9 cellular contexts compared by ENCODE assay signal in the genomic region with DNA sequence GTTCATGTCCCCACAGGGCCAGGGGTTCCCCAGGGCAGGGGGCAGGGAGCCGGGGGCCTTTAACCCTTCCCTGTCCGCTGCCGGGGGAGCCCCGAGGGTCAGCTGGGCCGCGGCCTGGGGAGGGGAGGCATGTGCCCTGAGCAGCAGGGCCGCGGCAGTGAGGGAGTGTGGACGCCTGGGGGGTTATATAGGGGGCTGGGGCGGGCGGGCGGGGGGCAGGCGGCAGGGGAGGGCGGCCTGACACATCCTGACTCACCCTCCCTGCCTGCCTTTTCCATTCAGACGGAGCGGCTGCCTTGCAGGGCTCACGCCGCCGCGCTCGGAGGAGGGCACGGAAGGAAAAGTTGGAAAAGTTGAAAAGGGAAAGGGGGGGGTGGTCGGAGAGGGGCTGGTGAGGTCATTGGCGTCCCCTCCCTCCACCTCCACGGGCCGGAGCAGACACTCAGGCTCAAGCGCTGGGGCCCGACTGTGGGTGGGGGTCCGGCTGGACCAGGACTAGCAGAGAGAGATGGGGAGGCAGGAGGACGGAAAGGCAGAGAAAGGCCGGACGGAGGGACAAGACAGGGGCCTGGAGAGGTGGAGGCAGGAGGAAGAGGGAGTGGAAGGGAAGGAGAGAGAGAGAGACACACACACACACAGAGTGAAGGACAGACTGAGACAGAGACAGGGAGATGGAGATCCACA. TPM values are rescaled to one million over a fixed set of nuclear protein-coding genes. Genes with fewer than 3 reads are reported as not detected.
DNase-seq lines count a peak whose midpoint lies in the region; ATAC-seq and TF ChIP-seq lines count a peak whose summit lies in the region.
"Had no signal": no experiment of that assay in that cellular context is flagged by ENCODE, and none has a peak within 500 bp of the region (broad histone marks: within the 10 kb centered on the region; RNA-seq: fewer than 3 reads in every experiment).

A gene (minus strand): TSS at position 159 of the 684 bp plus-strand sequence. CDS start 153 bp downstream, at position 6.

- H3K27me3 Mint-ChIP-seq in activated T-cell treated with anti-CD3 and anti-CD28 coated beads, Interleukin-2, amount 50 U/mL, for 24 hours, result peaks cover 61% of the 10 kb centered on the region
- peaks cover 70% of the 10 kb centered on the region for H3K27me3 Mint-ChIP-seq in WTC11 (ENCODE audit: low read depth)
- peaks cover 80% of the 10 kb centered on the region for H3K27me3 Mint-ChIP-seq in stimulated activated naive CD8-positive, alpha-beta T cell treated with anti-CD3 and anti-CD28 coated beads, Interleukin-15, amount 100 ng/mL, for 72 hours

- POLR2A ChIA-PET in WTC11 (lab: Charles Lee), result interaction anchor here (0.8 to 1.3 kb wide), 4 partner anchors 14 to 69 kb away, joined by 3 to 6 read pairs (median 4); a partner anchor contains a TSS

- no peaks in the 10 kb centered on the region for H3K36me3 Mint-ChIP-seq in activated T-cell treated with anti-CD3 and anti-CD28 coated beads, Interleukin-2, amount 50 U/mL, for 24 hours (ENCODE audit: low read depth)
- H3K36me3 Mint-ChIP-seq in WTC11, result no peaks in the 10 kb centered on the region

- no peak; the same call in 1 of the 2 replicates for ATAC-seq in WTC11
- ATAC-seq in stimulated activated naive CD8-positive, alpha-beta T cell treated with anti-CD3 and anti-CD28 coated beads, Interleukin-15, amount 100 ng/mL, for 72 hours, result no peak
- no peak for ATAC-seq in GM18868 (IDR thresholded peaks at IDR 0.05; ENCODE audit: unreplicated experiment)

- no peaks in the 10 kb centered on the region for H3K9me3 Mint-ChIP-seq in activated T-cell treated with anti-CD3 and anti-CD28 coated beads, Interleukin-2, amount 50 U/mL, for 24 hours
- H3K9me3 Mint-ChIP-seq in WTC11, result no peaks in the 10 kb centered on the region
- H3K9me3 Mint-ChIP-seq in stimulated activated naive CD8-positive, alpha-beta T cell treated with anti-CD3 and anti-CD28 coated beads, Interleukin-15, amount 100 ng/mL, for 72 hours, result no peaks in the 10 kb centered on the region

- CTCF ChIA-PET in WTC11 (lab: Charles Lee), result interaction anchor here (0.5 to 2.8 kb wide), 8 partner anchors 13 to 224 kb away, joined by 3 to 13 read pairs (median 4); a partner anchor contains a TSS

- peaks cover 12% of the 10 kb centered on the region for H3K4me1 Mint-ChIP-seq in activated T-cell treated with anti-CD3 and anti-CD28 coated beads, Interleukin-2, amount 50 U/mL, for 24 hours (ENCODE audit: low read depth)
- H3K4me1 Mint-ChIP-seq in WTC11, result peaks cover 22% of the 10 kb centered on the region
- peaks cover 43% of the 10 kb centered on the region for H3K4me1 Mint-ChIP-seq in stimulated activated naive CD8-positive, alpha-beta T cell treated with anti-CD3 and anti-CD28 coated beads, Interleukin-15, amount 100 ng/mL, for 72 hours

- DNase-seq in activated T-cell treated with anti-CD3 and anti-CD28 coated beads, Interleukin-2, amount 50 U/mL, for 24 hours, result no peak
- DNase-seq in activated T-cell treated with anti-CD3 and anti-CD28 coated beads, Interleukin-2, amount 50 U/mL, for 1 hour, result no peak
- DNase-seq in WTC11 (ENCODE audit: low spot score) (no peak), glomerular visceral epithelial cell (ENCODE audit: extremely low spot score) (peak; percentile 88), inferior parietal cortex (ENCODE audit: extremely low spot score) (no peak), cortex of kidney (lab: John Stamatoyannopoulos, UW) (no peak)
- no peak for DNase-seq in stimulated activated naive CD8-positive, alpha-beta T cell treated with anti-CD3 and anti-CD28 coated beads, Interleukin-15, amount 100 ng/mL, for 72 hours

- no peak for TF ChIP-seq CTCF in WTC11 (IDR thresholded peaks at IDR 0.05)

- H3K4me3 Mint-ChIP-seq in activated T-cell treated with anti-CD3 and anti-CD28 coated beads, Interleukin-2, amount 50 U/mL, for 24 hours, result peak within 1 kb of the TSS; percentile 57
- peak within 1 kb of the TSS; percentile 83 for H3K4me3 Mint-ChIP-seq in WTC11
- H3K4me3 Mint-ChIP-seq in stimulated activated naive CD8-positive, alpha-beta T cell treated with anti-CD3 and anti-CD28 coated beads, Interleukin-15, amount 100 ng/mL, for 72 hours, result peak within 1 kb of the TSS; percentile 81 to 91

- H3K27ac Mint-ChIP-seq in activated T-cell treated with anti-CD3 and anti-CD28 coated beads, Interleukin-2, amount 50 U/mL, for 24 hours, result no peak within 1 kb of the TSS
- no peak within 1 kb of the TSS; the same call in 1 of the 2 replicates for H3K27ac Mint-ChIP-seq in WTC11
- H3K27ac Mint-ChIP-seq in stimulated activated naive CD8-positive, alpha-beta T cell treated with anti-CD3 and anti-CD28 coated beads, Interleukin-15, amount 100 ng/mL, for 72 hours, result peak within 1 kb of the TSS in 1 of 2 donors; percentile 78

TF ChIP-seq in WTC11, 78 proteins besides CTCF, POLR2A, EP300 and RAD21:
- TF ChIP-seq, protein P1, sequence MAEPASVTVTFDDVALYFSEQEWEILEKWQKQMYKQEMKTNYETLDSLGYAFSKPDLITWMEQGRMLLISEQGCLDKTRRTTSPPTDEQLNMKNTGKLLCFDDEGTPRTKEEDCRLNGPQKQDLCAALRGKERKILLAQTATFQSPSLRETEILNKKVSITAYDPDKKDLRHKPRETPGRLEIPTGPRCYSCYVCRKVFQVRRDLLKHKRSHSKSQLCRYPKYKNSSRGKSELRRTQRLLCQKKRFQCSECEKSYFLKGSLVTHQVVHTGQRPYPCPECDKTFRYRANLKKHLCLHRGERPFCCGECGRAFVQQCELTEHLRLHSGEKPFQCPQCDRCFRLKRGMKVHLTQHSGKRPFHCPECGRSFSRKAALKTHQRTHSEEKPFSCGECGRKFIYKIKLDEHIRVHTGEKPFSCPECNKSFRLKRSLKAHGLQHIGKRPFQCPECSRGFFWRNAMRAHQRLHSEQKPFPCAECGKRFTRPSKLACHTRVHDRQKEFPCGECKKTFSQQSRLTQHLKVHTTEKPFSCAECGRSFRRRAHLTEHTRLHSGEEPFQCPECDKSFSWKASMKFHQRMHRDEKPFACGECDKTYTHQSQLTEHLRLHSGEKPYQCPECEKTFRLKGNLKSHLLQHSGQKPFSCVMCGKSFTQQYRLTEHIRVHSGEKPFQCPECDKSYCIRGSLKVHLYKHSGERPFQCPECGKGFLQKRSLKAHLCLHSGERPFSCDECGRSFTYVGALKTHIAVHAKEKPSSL (CRISPR knock-in tag; conservative IDR thresholded peaks at IDR 0.05), result no peak
- TF ChIP-seq, protein P2, sequence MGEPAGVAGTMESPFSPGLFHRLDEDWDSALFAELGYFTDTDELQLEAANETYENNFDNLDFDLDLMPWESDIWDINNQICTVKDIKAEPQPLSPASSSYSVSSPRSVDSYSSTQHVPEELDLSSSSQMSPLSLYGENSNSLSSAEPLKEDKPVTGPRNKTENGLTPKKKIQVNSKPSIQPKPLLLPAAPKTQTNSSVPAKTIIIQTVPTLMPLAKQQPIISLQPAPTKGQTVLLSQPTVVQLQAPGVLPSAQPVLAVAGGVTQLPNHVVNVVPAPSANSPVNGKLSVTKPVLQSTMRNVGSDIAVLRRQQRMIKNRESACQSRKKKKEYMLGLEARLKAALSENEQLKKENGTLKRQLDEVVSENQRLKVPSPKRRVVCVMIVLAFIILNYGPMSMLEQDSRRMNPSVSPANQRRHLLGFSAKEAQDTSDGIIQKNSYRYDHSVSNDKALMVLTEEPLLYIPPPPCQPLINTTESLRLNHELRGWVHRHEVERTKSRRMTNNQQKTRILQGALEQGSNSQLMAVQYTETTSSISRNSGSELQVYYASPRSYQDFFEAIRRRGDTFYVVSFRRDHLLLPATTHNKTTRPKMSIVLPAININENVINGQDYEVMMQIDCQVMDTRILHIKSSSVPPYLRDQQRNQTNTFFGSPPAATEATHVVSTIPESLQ (CRISPR knock-in tag; IDR thresholded peaks at IDR 0.05), result no peak
- TF ChIP-seq NFE2L1 (CRISPR knock-in tag; IDR thresholded peaks at IDR 0.05), result no peak
- TF ChIP-seq ETV6 (CRISPR knock-in tag; IDR thresholded peaks at IDR 0.05), result 0 out of 2 replicates have a peak, but pooled peaks have one; percentile 38
- no peak for TF ChIP-seq IRF2 (CRISPR knock-in tag; IDR thresholded peaks at IDR 0.05; ENCODE audit: borderline replicate concordance, low read depth)
- no peak for TF ChIP-seq TEAD4 (CRISPR knock-in tag; IDR thresholded peaks at IDR 0.05)
- TF ChIP-seq, protein P3, sequence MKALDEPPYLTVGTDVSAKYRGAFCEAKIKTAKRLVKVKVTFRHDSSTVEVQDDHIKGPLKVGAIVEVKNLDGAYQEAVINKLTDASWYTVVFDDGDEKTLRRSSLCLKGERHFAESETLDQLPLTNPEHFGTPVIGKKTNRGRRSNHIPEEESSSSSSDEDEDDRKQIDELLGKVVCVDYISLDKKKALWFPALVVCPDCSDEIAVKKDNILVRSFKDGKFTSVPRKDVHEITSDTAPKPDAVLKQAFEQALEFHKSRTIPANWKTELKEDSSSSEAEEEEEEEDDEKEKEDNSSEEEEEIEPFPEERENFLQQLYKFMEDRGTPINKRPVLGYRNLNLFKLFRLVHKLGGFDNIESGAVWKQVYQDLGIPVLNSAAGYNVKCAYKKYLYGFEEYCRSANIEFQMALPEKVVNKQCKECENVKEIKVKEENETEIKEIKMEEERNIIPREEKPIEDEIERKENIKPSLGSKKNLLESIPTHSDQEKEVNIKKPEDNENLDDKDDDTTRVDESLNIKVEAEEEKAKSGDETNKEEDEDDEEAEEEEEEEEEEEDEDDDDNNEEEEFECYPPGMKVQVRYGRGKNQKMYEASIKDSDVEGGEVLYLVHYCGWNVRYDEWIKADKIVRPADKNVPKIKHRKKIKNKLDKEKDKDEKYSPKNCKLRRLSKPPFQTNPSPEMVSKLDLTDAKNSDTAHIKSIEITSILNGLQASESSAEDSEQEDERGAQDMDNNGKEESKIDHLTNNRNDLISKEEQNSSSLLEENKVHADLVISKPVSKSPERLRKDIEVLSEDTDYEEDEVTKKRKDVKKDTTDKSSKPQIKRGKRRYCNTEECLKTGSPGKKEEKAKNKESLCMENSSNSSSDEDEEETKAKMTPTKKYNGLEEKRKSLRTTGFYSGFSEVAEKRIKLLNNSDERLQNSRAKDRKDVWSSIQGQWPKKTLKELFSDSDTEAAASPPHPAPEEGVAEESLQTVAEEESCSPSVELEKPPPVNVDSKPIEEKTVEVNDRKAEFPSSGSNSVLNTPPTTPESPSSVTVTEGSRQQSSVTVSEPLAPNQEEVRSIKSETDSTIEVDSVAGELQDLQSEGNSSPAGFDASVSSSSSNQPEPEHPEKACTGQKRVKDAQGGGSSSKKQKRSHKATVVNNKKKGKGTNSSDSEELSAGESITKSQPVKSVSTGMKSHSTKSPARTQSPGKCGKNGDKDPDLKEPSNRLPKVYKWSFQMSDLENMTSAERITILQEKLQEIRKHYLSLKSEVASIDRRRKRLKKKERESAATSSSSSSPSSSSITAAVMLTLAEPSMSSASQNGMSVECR (CRISPR knock-in tag; IDR thresholded peaks at IDR 0.05; ENCODE audit: borderline replicate concordance), result no peak

RNA-seq across cellular contexts. Expression of the gene that starts here (rescaled TPM):
- 1.2 to 1.8 TPM (median 1.6 TPM) in 3 replicates for total RNA-seq in WTC11 (2021)
- total RNA-seq: SK-MEL-5 had no signal
